Comparison of ENCODE assay signal across 22 cellular contexts in genomic region chr2:168224346-168224745, GRCh38. TPM values are rescaled to one million over a fixed set of nuclear protein-coding genes. Genes with fewer than 3 reads are reported as not detected.
DNase-seq lines count a peak whose midpoint lies in the region; ATAC-seq, FAIRE-seq and TF ChIP-seq lines count a peak whose summit lies in the region.
"Had no signal": no experiment of that assay in that cellular context is flagged by ENCODE, and none has a peak within 500 bp of the region (broad histone marks: within the 10 kb centered on the region; RNA-seq: fewer than 3 reads in every experiment).

No MANE protein-coding gene starts in this region.

- peaks cover 39% of the 10 kb centered on the region for H3K4me1 Mint-ChIP-seq in activated T-cell treated with anti-CD3 and anti-CD28 coated beads, Interleukin-2, amount 50 U/mL, for 4 hours (ENCODE audit: low read depth)
- H3K4me1 Mint-ChIP-seq in Calu3 (ENCODE audit: low read depth, unreplicated experiment) = peaks cover 58% of the 10 kb centered on the region

- H3K9me3 Mint-ChIP-seq in activated T-cell treated with anti-CD3 and anti-CD28 coated beads, Interleukin-2, amount 50 U/mL, for 4 hours = no peaks in the 10 kb centered on the region
- H3K9me3 Mint-ChIP-seq in Calu3 (ENCODE audit: low read depth, unreplicated experiment) = no peaks in the 10 kb centered on the region
- H3K9me3 Mint-ChIP-seq: CD4-positive, alpha-beta memory T cell; HFFc6 had no signal

- DNase-seq in activated T-cell treated with anti-CD3 and anti-CD28 coated beads, Interleukin-2, amount 50 U/mL, for 4 hours = no peak
- DNase-seq in activated T-cell treated with anti-CD3 and anti-CD28 coated beads for 4 hours = no peak
- DNase-seq in Calu3 = no peak
- DNase-seq in D721Med (ENCODE audit: insufficient read length, low spot score) = no peak
- DNase-seq in ascending aorta (ENCODE audit: low spot score in 2 of 2) = no peak
- no peak for DNase-seq in kidney
- DNase-seq in psoas muscle = no peak
- DNase-seq: Caco-2; CD4-positive, alpha-beta memory T cell; H7; HFFc6; Karpas-422; MV-4-11; NCI-H1105 treated with DMSO at 0.1 percent for 48 hours; NCI-H2029 treated with DMSO at 0.1 percent for 48 hours; NCI-H446; NK-92 treated with Interleukin-12 subunit alpha and Interleukin-12 subunit beta, amount 100 ng/mL, for 24 hours; Peyer's patch had no signal

- H3K27ac ChIP-seq in VCaP (0 out of 2 replicates have a peak overlapping the region, but pooled peaks have one; percentile 7), ascending aorta (no peak overlapping the region), kidney (ENCODE audit: low read depth in 2 of 2, low read length in 2 of 2) (no peak overlapping the region), psoas muscle (no peak overlapping the region)
- H3K27ac ChIP-seq: Peyer's patch had no signal

- intact Hi-C loops in Calu3 (cut with micrococcal nuclease; ENCODE audit: unreplicated experiment) (no loop called here), ascending aorta (cut with DNase I) (no loop called here), kidney (cut with DNase I) (no loop called here), psoas muscle (cut with DNase I) (no loop called here)

- H3K4me3 Mint-ChIP-seq in activated T-cell treated with anti-CD3 and anti-CD28 coated beads, Interleukin-2, amount 50 U/mL, for 4 hours = no peak overlapping the region
- H3K4me3 Mint-ChIP-seq in Calu3 (ENCODE audit: low read depth, unreplicated experiment) = no peak overlapping the region
- H3K4me3 Mint-ChIP-seq: CD4-positive, alpha-beta memory T cell; HFFc6 had no signal

- no peaks in the 10 kb centered on the region for H3K27me3 Mint-ChIP-seq in activated T-cell treated with anti-CD3 and anti-CD28 coated beads, Interleukin-2, amount 50 U/mL, for 4 hours (ENCODE audit: low read depth)
- no peaks in the 10 kb centered on the region for H3K27me3 Mint-ChIP-seq in Calu3 (ENCODE audit: unreplicated experiment)
- H3K27me3 Mint-ChIP-seq: CD4-positive, alpha-beta memory T cell had no signal

- H3K4me1 ChIP-seq in ascending aorta (no peaks in the 10 kb centered on the region), kidney (ENCODE audit: control insufficient read depth in 1 of 2, insufficient read depth in 1 of 2, low read depth in 1 of 2, low read length in 2 of 2) (no peaks in the 10 kb centered on the region), psoas muscle (no peaks in the 10 kb centered on the region)
- H3K4me1 ChIP-seq: Caco-2 had no signal

- no TSS peak for BruUV-seq in Calu3 (replicated peaks; lab: Mats Ljungman, UMichigan)

- no peak overlapping the region for H3K9ac ChIP-seq in kidney (ENCODE audit: low read length in 2 of 2)
- H3K9ac ChIP-seq: BLaER1 treated with 17β-estradiol and CSF1 and Interleukin-3, amounts not matched to agents 10 nM and 100 nM had no signal

- WGBS in psoas muscle, 3 donors = 88 to 98% (median 96%) methylated on average over 2 of the region's 2 CpGs

- H3K27me3 ChIP-seq in ascending aorta = no peaks in the 10 kb centered on the region
- no peaks in the 10 kb centered on the region for H3K27me3 ChIP-seq in psoas muscle (ENCODE audit: insufficient read depth in 3 of 3, low read length in 2 of 3)
- H3K27me3 ChIP-seq: BLaER1 treated with 17β-estradiol and CSF1 and Interleukin-3, amounts not matched to agents 10 nM and 100 nM; Peyer's patch had no signal

- peak; percentile 60 to 62 for ATAC-seq in activated T-cell treated with anti-CD3 and anti-CD28 coated beads, Interleukin-2, amount 50 U/mL, for 4 hours
- no peak for ATAC-seq in psoas muscle

- peak overlapping the region; percentile 30 for H3K27ac Mint-ChIP-seq in Calu3 (ENCODE audit: unreplicated experiment)
- H3K27ac Mint-ChIP-seq: HFFc6 had no signal

- FAIRE-seq in D721Med (lab: Jason Lieb, UNC) (peak; percentile 87), kidney (lab: Jason Lieb, UNC) (no peak)
- FAIRE-seq: G401.6, GM12892 had no signal

- H3K36me3 Mint-ChIP-seq in activated T-cell treated with anti-CD3 and anti-CD28 coated beads, Interleukin-2, amount 50 U/mL, for 4 hours (ENCODE audit: insufficient read depth) = peaks cover 12% of the 10 kb centered on the region
- peaks cover 30% of the 10 kb centered on the region for H3K36me3 Mint-ChIP-seq in Calu3 (ENCODE audit: insufficient read depth, unreplicated experiment)

- CTCF ChIA-PET in Calu3 (lab: Charles Lee) = no interaction called here

- H3K9me3 ChIP-seq in ascending aorta (no peaks in the 10 kb centered on the region), kidney (ENCODE audit: control insufficient read depth in 1 of 2, low read length in 2 of 2) (no peaks in the 10 kb centered on the region), psoas muscle (no peaks in the 10 kb centered on the region)
- H3K9me3 ChIP-seq: Caco-2, Peyer's patch had no signal

- TF ChIP-seq CTCF in Calu3 (IDR thresholded peaks at IDR 0.05; ENCODE audit: unreplicated experiment) (no peak), D721Med (IDR thresholded peaks at IDR 0.05; ENCODE audit: insufficient read depth, missing control alignments) (no peak), VCaP (conservative IDR thresholded peaks at IDR 0.05) (no peak), ascending aorta (IDR thresholded peaks at IDR 0.05) (no peak), kidney (IDR thresholded peaks at IDR 0.05; ENCODE audit: borderline replicate concordance, extremely low read depth, insufficient read depth) (no peak), psoas muscle (IDR thresholded peaks at IDR 0.05) (no peak)

- H3K4me3 ChIP-seq in ascending aorta (no peak overlapping the region), kidney (ENCODE audit: low read length in 2 of 2) (no peak overlapping the region), psoas muscle (no peak overlapping the region)
- H3K4me3 ChIP-seq: BLaER1 treated with 17β-estradiol and CSF1 and Interleukin-3, amounts not matched to agents 10 nM and 100 nM; Peyer's patch had no signal

- H3K36me3 ChIP-seq in ascending aorta (no peaks in the 10 kb centered on the region), kidney (ENCODE audit: control insufficient read depth in 1 of 2, insufficient read depth in 2 of 2, low read length in 2 of 2) (no peaks in the 10 kb centered on the region), psoas muscle (ENCODE audit: insufficient read depth in 1 of 2, low read depth in 1 of 2) (no peaks in the 10 kb centered on the region)
- H3K36me3 ChIP-seq: Peyer's patch had no signal

RNA-seq across cellular contexts. Expression of gene STK39, which starts 23.0 kb away (rescaled TPM):
- 10 to 100 TPM; 24.9 to 31.9 (median 31.5) TPM for total RNA-seq in activated T-cell treated with anti-CD3 and anti-CD28 coated beads, Interleukin-2, amount 50 U/mL, for 4 hours
- total RNA-seq in Calu3 (2022) (100 and 110 TPM in 2 replicates), ascending aorta (7.5 TPM), kidney (27.1 TPM), psoas muscle (1 to 10 TPM; 2.3 to 7.1 (median 4.0) TPM)
- polyA plus RNA-seq in kidney (ENCODE audit: insufficient read depth, low read depth, low replicate concordance) (15.9 TPM), psoas muscle (1 to 10 TPM; 2.9 to 10.0 (median 4.9) TPM)

Comparison
In these comparisons a context has a peak if more than half of its experiments do, and no peak if none do; other contexts are left out.
1. ATAC-seq: peak in activated T-cell treated with anti-CD3 and anti-CD28 coated beads, Interleukin-2, amount 50 U/mL, for 4 hours (2 of 2); none in psoas muscle (0 of 4).